In the genomic region with DNA sequence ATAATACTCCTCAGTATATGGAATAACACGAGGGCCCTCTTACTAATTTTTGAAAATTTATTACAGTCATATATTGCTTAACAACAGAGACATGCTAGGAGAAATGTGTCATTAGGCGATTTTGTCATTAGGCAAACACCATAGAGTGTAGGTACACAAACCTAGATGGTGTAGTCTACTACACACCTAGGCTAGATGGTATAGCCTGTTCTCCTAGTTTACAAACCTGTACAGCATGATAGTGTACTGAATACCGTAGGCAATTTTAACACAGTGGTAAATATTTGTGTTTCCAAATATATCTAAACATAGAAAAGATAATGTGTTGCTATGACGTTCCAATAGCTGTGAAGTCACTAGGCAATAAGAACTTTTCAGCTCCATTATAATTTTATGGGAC, we compare ENCODE assay signal across 22 cellular contexts. TPM values are rescaled to one million over a fixed set of nuclear protein-coding genes. Genes with fewer than 3 reads are reported as not detected.
A peak's percentile ranks its signal among the peaks of the same experiment; 100 is the strongest.
DNase-seq lines count a peak whose midpoint lies in the region; ATAC-seq and TF ChIP-seq lines count a peak whose summit lies in the region.
"Had no signal": no experiment of that assay in that cellular context is flagged by ENCODE, and none has a peak within 500 bp of the region (broad histone marks: within the 10 kb centered on the region; RNA-seq: fewer than 3 reads in every experiment).

No MANE protein-coding gene starts in this region.

- H3K36me3 ChIP-seq in PC-9 (ENCODE audit: low read depth) (no peaks in the 10 kb centered on the region), GM23248 (ENCODE audit: low read depth) (no peaks in the 10 kb centered on the region)
- no peaks in the 10 kb centered on the region for H3K36me3 ChIP-seq in effector memory CD4-positive, alpha-beta T cell (ENCODE audit: control insufficient read depth, insufficient read depth, low read length)
- H3K36me3 ChIP-seq: BLaER1 had no signal

- H3K4me1 Mint-ChIP-seq in natural killer cell, result no peaks in the 10 kb centered on the region
- H3K4me1 Mint-ChIP-seq: CD14-positive monocyte; CD4-positive, alpha-beta memory T cell had no signal

- BruUV-seq in PC-9 (replicated peaks; lab: Mats Ljungman, UMichigan), result no TSS peak

- no peak overlapping the region for H3K27ac ChIP-seq in PC-9
- H3K27ac ChIP-seq in epithelial cell of prostate, result no peak overlapping the region
- no peak overlapping the region for H3K27ac ChIP-seq in effector memory CD4-positive, alpha-beta T cell (ENCODE audit: insufficient read depth, low read length, poor library complexity, severe bottlenecking)
- H3K27ac ChIP-seq in GM23248, result no peak overlapping the region
- H3K27ac ChIP-seq: BLaER1 had no signal

- peaks cover 5 to 6% of the 10 kb centered on the region in 2 donors for H3K27me3 Mint-ChIP-seq in natural killer cell (ENCODE audit: low read depth in 2 of 2)

- H2AFZ ChIP-seq in PC-9, result 0 out of 2 replicates have a peak overlapping the region, but pooled peaks have one; percentile 7
- no peak overlapping the region for H2AFZ ChIP-seq in GM23248

- POLR2A ChIA-PET in PC-9 (lab: Charles Lee; ENCODE audit: unreplicated experiment), result no interaction called here

- H3F3A ChIP-seq in PC-9 (ENCODE audit: insufficient read depth, low read depth) (0 out of 2 replicates have a peak, but pooled peaks cover 6% of the 10 kb centered on the region), GM23248 (ENCODE audit: insufficient read depth) (no peaks in the 10 kb centered on the region)

- DNase-seq in SIG-M5 treated with dmso at 0.1 percent for 504 hours (lab: John Stamatoyannopoulos, UW; ENCODE audit: unreplicated experiment), result peak; percentile 69
- DNase-seq in SIG-M5 (lab: John Stamatoyannopoulos, UW), result no peak
- DNase-seq in PC-9, result peak in 1 of 2 experiments; percentile 79
- DNase-seq in epithelial cell of prostate (ENCODE audit: low read depth, low spot score), result peak; percentile 22
- no peak for DNase-seq in effector memory CD4-positive, alpha-beta T cell
- no peak for DNase-seq in GM23248
- no peak for DNase-seq in natural killer cell
- no peak for DNase-seq in DMS153 treated with DMSO at 0.1 percent for 48 hours (lab: John Stamatoyannopoulos, UW; ENCODE audit: unreplicated experiment)
- DNase-seq: 8988T; Calu3; CD4-positive, alpha-beta memory T cell; DMS79; GDM1; GOT3; H7; HFFc6 had no signal

- H3K9me2 ChIP-seq in PC-9 (ENCODE audit: insufficient read depth), result no peaks in the 10 kb centered on the region
- no peaks in the 10 kb centered on the region for H3K9me2 ChIP-seq in GM23248 (ENCODE audit: insufficient read depth)

- in situ Hi-C loops in GM23248 (cut with MboI), result no loop called here

- H3K4me3 ChIP-seq in PC-9 (no peak overlapping the region), GM23248 (no peak overlapping the region)
- no peak overlapping the region for H3K4me3 ChIP-seq in effector memory CD4-positive, alpha-beta T cell (ENCODE audit: insufficient read depth, low read depth, low read length, poor library complexity, severe bottlenecking)
- H3K4me3 ChIP-seq: BLaER1 had no signal

- no peak overlapping the region for H3K9ac ChIP-seq in GM23248
- H3K9ac ChIP-seq: BLaER1 had no signal

- CTCF ChIA-PET in PC-9 (lab: Charles Lee), result interaction anchor here (0.5 kb wide), 1 partner anchor 63 kb away, joined by 12 read pairs; no protein-coding TSS in a partner anchor

- no peak overlapping the region for H3K27ac Mint-ChIP-seq in natural killer cell
- H3K27ac Mint-ChIP-seq: CD14-positive monocyte; CD4-positive, alpha-beta memory T cell; HFFc6 had no signal

- H3K36me3 Mint-ChIP-seq in natural killer cell, result no peaks in the 10 kb centered on the region
- H3K36me3 Mint-ChIP-seq: CD14-positive monocyte; CD4-positive, alpha-beta memory T cell had no signal

- TF ChIP-seq CTCF in PC-9 (conservative IDR thresholded peaks at IDR 0.05), result no peak
- no peak for TF ChIP-seq CTCF in natural killer cell (IDR thresholded peaks at IDR 0.05)

- 53 to 58% methylated on average over 4 of the region's 4 CpGs for whole genome bisulfite sequencing in GM23248 (ENCODE audit: low coverage in 1 of 2, low lambda C conversion rate in 2 of 2, missing lambda C conversion rate in 2 of 2), 2 experiments

- ATAC-seq in natural killer cell, result no peak
- ATAC-seq: HCT116 had no signal

- H3K9me3 ChIP-seq in PC-9 (ENCODE audit: insufficient read depth, low read depth) (no peaks in the 10 kb centered on the region), GM23248 (ENCODE audit: low read depth) (no peaks in the 10 kb centered on the region)
- no peaks in the 10 kb centered on the region for H3K9me3 ChIP-seq in effector memory CD4-positive, alpha-beta T cell (ENCODE audit: control insufficient read depth, low read length)
- H3K9me3 ChIP-seq: BLaER1 had no signal

- no peaks in the 10 kb centered on the region for H3K79me2 ChIP-seq in PC-9 (ENCODE audit: low read depth)
- no peaks in the 10 kb centered on the region for H3K79me2 ChIP-seq in GM23248 (ENCODE audit: insufficient read depth)

- intact Hi-C loops in PC-9 (cut with micrococcal nuclease; ENCODE audit: unreplicated experiment), result no loop called here
- intact Hi-C loops in natural killer cell (cut with micrococcal nuclease), result no loop called here

- no peaks in the 10 kb centered on the region for H3K27me3 ChIP-seq in PC-9 (ENCODE audit: insufficient read depth, low read depth)
- no peaks in the 10 kb centered on the region for H3K27me3 ChIP-seq in effector memory CD4-positive, alpha-beta T cell (replicated peaks; ENCODE audit: control insufficient read depth, insufficient read depth, low read length, poor library complexity, severe bottlenecking)
- H3K27me3 ChIP-seq in GM23248 (replicated peaks; ENCODE audit: insufficient read depth), result no peaks in the 10 kb centered on the region
- H3K27me3 ChIP-seq: BLaER1 had no signal

- H4K20me1 ChIP-seq in PC-9 (ENCODE audit: insufficient read depth) (no peaks in the 10 kb centered on the region), GM23248 (ENCODE audit: insufficient read depth) (no peaks in the 10 kb centered on the region)
- H4K20me1 ChIP-seq: BLaER1 had no signal

- no peak overlapping the region for H3K4me3 Mint-ChIP-seq in natural killer cell
- H3K4me3 Mint-ChIP-seq: CD14-positive monocyte; CD4-positive, alpha-beta memory T cell; HFFc6 had no signal

- H3K4me1 ChIP-seq in PC-9 (replicated peaks; ENCODE audit: insufficient read depth) (peaks cover 15% of the 10 kb centered on the region), GM23248 (ENCODE audit: insufficient read depth) (peaks cover 3% of the 10 kb centered on the region; the same call in 1 of the 2 replicates)
- H3K4me1 ChIP-seq in effector memory CD4-positive, alpha-beta T cell (ENCODE audit: control insufficient read depth, insufficient read depth, low read length, poor library complexity, severe bottlenecking), result no peaks in the 10 kb centered on the region
- H3K4me1 ChIP-seq: BLaER1 had no signal

- H3K9me3 Mint-ChIP-seq in natural killer cell, result peaks cover 2 to 5% of the 10 kb centered on the region in 2 donors
- H3K9me3 Mint-ChIP-seq: HFFc6 had no signal

- 0 out of 2 replicates have a peak overlapping the region, but pooled peaks have one; percentile 11 for H3K4me2 ChIP-seq in PC-9
- no peak overlapping the region for H3K4me2 ChIP-seq in GM23248 (ENCODE audit: unreplicated experiment)
- H3K4me2 ChIP-seq: BLaER1 had no signal

RNA-seq across cellular contexts. Expression of gene OR2F1, which starts 12.8 kb away (rescaled TPM):
- not detected in 2 replicates for total RNA-seq in PC-9 (2021)
- not detected in 2 replicates for total RNA-seq in GM23248 (2014; rRNA removed; shearing (Covaris generic))
- polyA plus RNA-seq in GM23248 (2016; fragmentation: Nextera tagmentation; extraction: Ambion mirVana), result not detected in 2 replicates
- total RNA-seq in natural killer cell, result not detected
- total RNA-seq: A673; Calu3; CD4-positive, alpha-beta memory T cell; Daoy; H7; HFFc6 had no signal
- polyA plus RNA-seq: AG04450; CD14-positive monocyte; CD4-positive, alpha-beta memory T cell had no signal

RNA-seq across cellular contexts. Expression of gene OR2F2, which starts 32.4 kb away (rescaled TPM):
- total RNA-seq in PC-9 (2021) (not detected in 2 replicates), natural killer cell (not detected)
- total RNA-seq in GM23248 (2014; rRNA removed; shearing (Covaris generic)), result not detected in 2 replicates
- polyA plus RNA-seq in GM23248 (2016; fragmentation: Nextera tagmentation; extraction: Ambion mirVana), result not detected in 2 replicates
- total RNA-seq: A673; Calu3; CD4-positive, alpha-beta memory T cell; Daoy; H7; HFFc6 had no signal
- polyA plus RNA-seq: AG04450; CD14-positive monocyte; CD4-positive, alpha-beta memory T cell had no signal

RNA-seq across cellular contexts. Expression of gene OR6B1, which starts 32.7 kb away (rescaled TPM):
- total RNA-seq in PC-9 (2021) (not detected in 2 replicates), natural killer cell (not detected)
- total RNA-seq in GM23248 (2014; rRNA removed; shearing (Covaris generic)), result not detected in 2 replicates
- not detected in 2 replicates for polyA plus RNA-seq in GM23248 (2016; fragmentation: Nextera tagmentation; extraction: Ambion mirVana)
- total RNA-seq: A673; Calu3; CD4-positive, alpha-beta memory T cell; Daoy; H7; HFFc6 had no signal
- polyA plus RNA-seq: AG04450; CD14-positive monocyte; CD4-positive, alpha-beta memory T cell had no signal

Comparison
In these comparisons a context has a peak if more than half of its experiments do, and no peak if none do; other contexts are left out.
1. DNase-seq: peak in SIG-M5 treated with dmso at 0.1 percent for 504 hours (single experiment) and epithelial cell of prostate (single experiment); none in SIG-M5 (single experiment), effector memory CD4-positive, alpha-beta T cell (0 of 3), GM23248 (single experiment), natural killer cell (single experiment) and DMS153 treated with DMSO at 0.1 percent for 48 hours (single experiment).